ENCODE assay signal across 11 cellular contexts in genomic region chr17:7882629-7883028, GRCh38. TPM values are rescaled to one million over a fixed set of nuclear protein-coding genes. Genes with fewer than 3 reads are reported as not detected.
DNase-seq lines count a peak whose midpoint lies in the region; ATAC-seq and TF ChIP-seq lines count a peak whose summit lies in the region.
"Had no signal": no experiment of that assay in that cellular context is flagged by ENCODE, and none has a peak within 500 bp of the region (broad histone marks: within the 10 kb centered on the region; RNA-seq: fewer than 3 reads in every experiment).

No MANE protein-coding gene starts in this region.

- H3K4me1 ChIP-seq in HAP-1 (peaks cover 20% of the 10 kb centered on the region), gastroesophageal sphincter (peaks cover 0 to 59% (median 22%) of the 10 kb centered on the region in 3 donors)
- H3K4me1 ChIP-seq: Caco-2 had no signal

- peaks cover 5% of the 10 kb centered on the region for H3K36me3 Mint-ChIP-seq in activated CD4-positive, alpha-beta T cell treated with anti-CD3 and anti-CD28 coated beads, Interleukin-2, amount 10 ng/mL, durations not matched to agents 24 days and 14 days (ENCODE audit: low read depth)

- DNase-seq in HAP-1 (ENCODE audit: low spot score in 2 of 2) (no peak), SHP77 treated with DMSO at 0.1 percent for 48 hours (lab: John Stamatoyannopoulos, UW) (peak; percentile 59), superior temporal gyrus (ENCODE audit: extremely low spot score) (peak; percentile 16), ACHN (no peak)
- no peak for DNase-seq in activated CD4-positive, alpha-beta T cell treated with anti-CD3 and anti-CD28 coated beads, Interleukin-2, amount 10 ng/mL, durations not matched to agents 24 days and 14 days
- no peak for DNase-seq in stimulated activated naive CD4-positive, alpha-beta T cell (lab: John Stamatoyannopoulos, UW)
- DNase-seq: activated CD8-positive, alpha-beta T cell treated with anti-CD3 and anti-CD28 coated beads for 36 hours; activated effector memory CD4-positive, alpha-beta T cell treated with anti-CD3 and anti-CD28 coated beads, Interleukin-2, amount 50 U/mL, for 16 hours; Caco-2; PC-9 had no signal

- peak overlapping the region in 3 of 4 donors; percentile 37 to 95 (median 87) for H3K27ac ChIP-seq in gastroesophageal sphincter

- intact Hi-C loops in activated CD4-positive, alpha-beta T cell treated with anti-CD3 and anti-CD28 coated beads, Interleukin-2, amount 10 ng/mL, durations not matched to agents 24 days and 14 days (cut with micrococcal nuclease) = no loop called here

- in situ Hi-C loops in HAP-1 (cut with MboI; ENCODE audit: low sequenced_read_pairs) = no loop called here
- in situ Hi-C loops in ACHN (cut with HindIII; ENCODE audit: low pct_ligation_motif_present, low pct_unique_long_range_greater_than_20kb, low sequenced_read_pairs) = no loop called here

- no peaks in the 10 kb centered on the region for H3K9me3 ChIP-seq in HAP-1
- H3K9me3 ChIP-seq in gastroesophageal sphincter = no peaks in the 10 kb centered on the region
- H3K9me3 ChIP-seq: Caco-2 had no signal

- H3K27me3 ChIP-seq in HAP-1 (ENCODE audit: low read depth) = no peaks in the 10 kb centered on the region
- H3K27me3 ChIP-seq in gastroesophageal sphincter = no peaks in the 10 kb centered on the region

- H3K4me3 ChIP-seq in HAP-1 (peak overlapping the region; percentile 31), gastroesophageal sphincter (no peak overlapping the region)

- ATAC-seq in gastroesophageal sphincter = no peak
- ATAC-seq: activated CD8-positive, alpha-beta T cell treated with anti-CD3 and anti-CD28 coated beads for 36 hours had no signal

- peaks cover 32% of the 10 kb centered on the region for H3K36me3 ChIP-seq in HAP-1 (replicated peaks)
- peaks cover 0 to 16% of the 10 kb centered on the region in 2 donors for H3K36me3 ChIP-seq in gastroesophageal sphincter

- no peaks in the 10 kb centered on the region for H3K27me3 Mint-ChIP-seq in activated CD4-positive, alpha-beta T cell treated with anti-CD3 and anti-CD28 coated beads, Interleukin-2, amount 10 ng/mL, durations not matched to agents 24 days and 14 days
- H3K27me3 Mint-ChIP-seq: activated CD8-positive, alpha-beta T cell treated with anti-CD3 and anti-CD28 coated beads for 36 hours had no signal

- no peak for TF ChIP-seq POLR2A in gastroesophageal sphincter (IDR thresholded peaks at IDR 0.05)

- no peak overlapping the region for H3K4me3 Mint-ChIP-seq in activated CD4-positive, alpha-beta T cell treated with anti-CD3 and anti-CD28 coated beads, Interleukin-2, amount 10 ng/mL, durations not matched to agents 24 days and 14 days
- H3K4me3 Mint-ChIP-seq: activated CD8-positive, alpha-beta T cell treated with anti-CD3 and anti-CD28 coated beads for 36 hours had no signal

- TF ChIP-seq EP300 in gastroesophageal sphincter (IDR thresholded peaks at IDR 0.05) = no peak

- H3K9me3 Mint-ChIP-seq in activated CD4-positive, alpha-beta T cell treated with anti-CD3 and anti-CD28 coated beads, Interleukin-2, amount 10 ng/mL, durations not matched to agents 24 days and 14 days = no peaks in the 10 kb centered on the region
- H3K9me3 Mint-ChIP-seq: activated CD8-positive, alpha-beta T cell treated with anti-CD3 and anti-CD28 coated beads for 36 hours had no signal

- H3K27ac Mint-ChIP-seq in activated CD4-positive, alpha-beta T cell treated with anti-CD3 and anti-CD28 coated beads, Interleukin-2, amount 10 ng/mL, durations not matched to agents 24 days and 14 days = no peak overlapping the region
- H3K27ac Mint-ChIP-seq: activated CD8-positive, alpha-beta T cell treated with anti-CD3 and anti-CD28 coated beads for 36 hours had no signal

- 67 to 79% methylated on average over 1 to 3 of the region's 3 CpGs for WGBS in gastroesophageal sphincter (ENCODE audit: low coverage in 1 of 2), 2 donors

- TF ChIP-seq CTCF in gastroesophageal sphincter (IDR thresholded peaks at IDR 0.05) = no peak

- peaks cover 2% of the 10 kb centered on the region for H3K4me1 Mint-ChIP-seq in activated CD4-positive, alpha-beta T cell treated with anti-CD3 and anti-CD28 coated beads, Interleukin-2, amount 10 ng/mL, durations not matched to agents 24 days and 14 days

RNA-seq across cellular contexts. Expression of gene CHD3, which starts 6.0 kb away (rescaled TPM):
- 100 to 1,000 TPM in 3 of 4 donors, 10 to 100 TPM in 1; 56.7 to 134 (median 120) TPM for total RNA-seq in gastroesophageal sphincter
- total RNA-seq in activated CD4-positive, alpha-beta T cell treated with anti-CD3 and anti-CD28 coated beads, Interleukin-2, amount 10 ng/mL, durations not matched to agents 24 days and 14 days = 152 and 158 TPM in 2 replicates

RNA-seq across cellular contexts. Expression of gene CYB5D1, which starts 24.8 kb away (rescaled TPM):
- 10 to 100 TPM; 12.0 to 18.7 (median 13.7) TPM for total RNA-seq in gastroesophageal sphincter
- total RNA-seq in activated CD4-positive, alpha-beta T cell treated with anti-CD3 and anti-CD28 coated beads, Interleukin-2, amount 10 ng/mL, durations not matched to agents 24 days and 14 days = 12.7 and 14.0 TPM in 2 replicates

RNA-seq across cellular contexts. Expression of gene NAA38, which starts 25.3 kb away (rescaled TPM):
- total RNA-seq in gastroesophageal sphincter = 10 to 100 TPM; 60.5 to 84.7 (median 69.8) TPM
- total RNA-seq in activated CD4-positive, alpha-beta T cell treated with anti-CD3 and anti-CD28 coated beads, Interleukin-2, amount 10 ng/mL, durations not matched to agents 24 days and 14 days = 45.2 and 47.5 TPM in 2 replicates

RNA-seq across cellular contexts. Expression of gene TMEM88, which starts 27.8 kb away (rescaled TPM):
- total RNA-seq in gastroesophageal sphincter = 10 to 100 TPM in 3 of 4 donors, 1 to 10 TPM in 1; 6.5 to 41.6 (median 29.6) TPM
- 6.1 and 7.1 TPM in 2 replicates for total RNA-seq in activated CD4-positive, alpha-beta T cell treated with anti-CD3 and anti-CD28 coated beads, Interleukin-2, amount 10 ng/mL, durations not matched to agents 24 days and 14 days

RNA-seq across cellular contexts. Expression of gene RNF227, which starts 33.5 kb away (rescaled TPM):
- 1 to 10 TPM; 1.6 to 5.4 (median 2.1) TPM for total RNA-seq in gastroesophageal sphincter
- total RNA-seq in activated CD4-positive, alpha-beta T cell treated with anti-CD3 and anti-CD28 coated beads, Interleukin-2, amount 10 ng/mL, durations not matched to agents 24 days and 14 days = 6.2 and 6.5 TPM in 2 replicates

Comparison
In these comparisons a context has a peak if more than half of its experiments do, and no peak if none do; other contexts are left out.
1. DNase-seq: peak in SHP77 treated with DMSO at 0.1 percent for 48 hours (single experiment) and superior temporal gyrus (single experiment); none in HAP-1 (0 of 2), ACHN (single experiment), activated CD4-positive, alpha-beta T cell treated with anti-CD3 and anti-CD28 coated beads, Interleukin-2, amount 10 ng/mL, durations not matched to agents 24 days and 14 days (single experiment) and stimulated activated naive CD4-positive, alpha-beta T cell (0 of 6).